ENCODE assay signal across 8 cellular contexts in genomic region chr16:50266337-50267091, GRCh38. TPM values are rescaled to one million over a fixed set of nuclear protein-coding genes. Genes with fewer than 3 reads are reported as not detected.
DNase-seq lines count a peak whose midpoint lies in the region; ATAC-seq and TF ChIP-seq lines count a peak whose summit lies in the region.

ADCY7 (plus strand) TSS chr16:50266551; CDS start chr16:50288180, 21,629 bp downstream.

- H3K4me3 Mint-ChIP-seq in chondrocyte (ENCODE audit: unreplicated experiment) (peak within 1 kb of the TSS; percentile 66), memory B cell (peak within 1 kb of the TSS; percentile 90)

- DNase-seq in ELF-1 (ENCODE audit: low read depth, low spot score) (peak; percentile 63), LHCN-M2 (ENCODE audit: low read depth) (peak; percentile 86), chondrocyte (ENCODE audit: low spot score) (peak; percentile 86), memory B cell (ENCODE audit: low spot score in 2 of 2) (peak in 1 of 2 donors; percentile 52), NCI-H1436 treated with DMSO at 0.1 percent for 48 hours (lab: John Stamatoyannopoulos, UW) (no peak)
- DNase-seq in stimulated activated CD8-positive, alpha-beta memory T cell treated with anti-CD3 and anti-CD28 coated beads, Interleukin-2, amount 100 ng/mL, for 48 hours (ENCODE audit: low read depth in 2 of 2): peak; percentile 73 to 77

- H3K9me3 Mint-ChIP-seq in chondrocyte (ENCODE audit: low read depth) (peaks cover 2% of the 10 kb centered on the region), memory B cell (no peaks in the 10 kb centered on the region)

- ATAC-seq in GM21786 (IDR thresholded peaks at IDR 0.05; ENCODE audit: unreplicated experiment): peak; percentile 82
- ATAC-seq in activated CD4-positive, CD25-positive, alpha-beta regulatory T cell treated with anti-CD3 and anti-CD28 coated beads, Interleukin-2, amount 50 U/mL, for 24 hours: peak; percentile 85 to 88
- peak; percentile 90 for ATAC-seq in memory B cell (ENCODE audit: low read depth)

- TF ChIP-seq CTCF in chondrocyte (IDR thresholded peaks at IDR 0.05): no peak

- peak within 1 kb of the TSS; percentile 80 for H3K27ac Mint-ChIP-seq in chondrocyte (ENCODE audit: unreplicated experiment)
- peak within 1 kb of the TSS; percentile 88 for H3K27ac Mint-ChIP-seq in memory B cell

- H3K27me3 Mint-ChIP-seq in chondrocyte (ENCODE audit: low read depth): peaks cover 3% of the 10 kb centered on the region
- no peaks in the 10 kb centered on the region for H3K27me3 Mint-ChIP-seq in memory B cell

- H3K4me1 Mint-ChIP-seq in chondrocyte (ENCODE audit: low read depth): peaks cover 23% of the 10 kb centered on the region
- peaks cover 47% of the 10 kb centered on the region for H3K4me1 Mint-ChIP-seq in memory B cell

- H3K36me3 Mint-ChIP-seq in chondrocyte (ENCODE audit: low read depth) (no peaks in the 10 kb centered on the region), memory B cell (no peaks in the 10 kb centered on the region)

RNA-seq across cellular contexts. Expression of gene ADCY7, which starts in this region (rescaled TPM):
- total RNA-seq in LHCN-M2 (2014; rRNA removed): 38.5 and 40.7 TPM in 2 replicates
- 12.4 TPM for polyA plus RNA-seq in LHCN-M2 (2012)
- total RNA-seq in chondrocyte: 8.8 to 11.8 TPM (median 9.1 TPM) in 3 replicates
